9 cellular contexts compared by ENCODE assay signal in genomic region chr2:29113891-29114321, GRCh38. TPM values are rescaled to one million over a fixed set of nuclear protein-coding genes. Genes with fewer than 3 reads are reported as not detected.
DNase-seq lines count a peak whose midpoint lies in the region; ATAC-seq, FAIRE-seq and TF ChIP-seq lines count a peak whose summit lies in the region.
"Had no signal": no experiment of that assay in that cellular context is flagged by ENCODE, and none has a peak within 500 bp of the region (broad histone marks: within the 10 kb centered on the region; RNA-seq: fewer than 3 reads in every experiment).

No MANE protein-coding gene starts in this region.

- no peak overlapping the region for H2AFZ ChIP-seq in astrocyte (ENCODE audit: low read depth, low read length)

- H3K4me1 Mint-ChIP-seq in T-helper 2 cell treated with Interferon-gamma antibody and Interleukin-4, amounts not matched to agents 5 μg/mL and 100 μg/mL, for 36 hours (ENCODE audit: low read depth) = peaks cover 50% of the 10 kb centered on the region
- H3K4me1 Mint-ChIP-seq in astrocyte (ENCODE audit: low read depth, unreplicated experiment) = peaks cover 42% of the 10 kb centered on the region

- peaks cover 29% of the 10 kb centered on the region for H3K79me2 ChIP-seq in astrocyte (ENCODE audit: insufficient read depth, low read length)

- no peaks in the 10 kb centered on the region for H4K20me1 ChIP-seq in astrocyte (ENCODE audit: insufficient read depth, low read length)

- peaks cover 10% of the 10 kb centered on the region for H3K27me3 Mint-ChIP-seq in T-helper 2 cell treated with Interferon-gamma antibody and Interleukin-4, amounts not matched to agents 5 μg/mL and 100 μg/mL, for 36 hours (ENCODE audit: low read depth)
- no peaks in the 10 kb centered on the region for H3K27me3 Mint-ChIP-seq in astrocyte (ENCODE audit: low read depth, unreplicated experiment)

- ATAC-seq in left lung (peak; percentile 58), HG03442 (IDR thresholded peaks at IDR 0.05; ENCODE audit: unreplicated experiment) (no peak), GM21381 (IDR thresholded peaks at IDR 0.05; ENCODE audit: unreplicated experiment) (no peak)

- peak overlapping the region; percentile 82 for H3K27ac ChIP-seq in astrocyte (ENCODE audit: low read depth, low read length)
- H3K27ac ChIP-seq in left lung = peak overlapping the region; percentile 84 to 92
- H3K27ac ChIP-seq: C4-2B had no signal

- peaks cover 44% of the 10 kb centered on the region for H3K4me1 ChIP-seq in astrocyte (ENCODE audit: insufficient read depth, low read length)
- H3K4me1 ChIP-seq in left lung = peaks cover 7 to 40% of the 10 kb centered on the region in 2 donors

- peaks cover 7% of the 10 kb centered on the region for H3K36me3 Mint-ChIP-seq in T-helper 2 cell treated with Interferon-gamma antibody and Interleukin-4, amounts not matched to agents 5 μg/mL and 100 μg/mL, for 36 hours (ENCODE audit: low read depth)
- peaks cover 2% of the 10 kb centered on the region for H3K36me3 Mint-ChIP-seq in astrocyte (ENCODE audit: low read depth, unreplicated experiment)

- H3K4me3 Mint-ChIP-seq in T-helper 2 cell treated with Interferon-gamma antibody and Interleukin-4, amounts not matched to agents 5 μg/mL and 100 μg/mL, for 36 hours = peak overlapping the region; percentile 95
- peak overlapping the region; percentile 94 for H3K4me3 Mint-ChIP-seq in astrocyte (ENCODE audit: unreplicated experiment)

- DNase-seq in T-helper 2 cell treated with Interferon-gamma antibody and Interleukin-4, amounts not matched to agents 5 μg/mL and 100 μg/mL, for 36 hours (ENCODE audit: low spot score) = no peak
- no peak for DNase-seq in T-helper 2 cell
- peak; percentile 71 for DNase-seq in NCI-H2227 treated with DMSO at 0.1 percent for 48 hours (lab: John Stamatoyannopoulos, UW)
- DNase-seq in astrocyte (ENCODE audit: low read depth) = peak; percentile 79
- DNase-seq in left lung = peak in 1 of 2 donors; percentile 89
- DNase-seq in cerebellum (ENCODE audit: low spot score) = no peak

- H3K4me3 ChIP-seq in astrocyte (ENCODE audit: insufficient read depth, low read depth, low read length) = no peak overlapping the region
- H3K4me3 ChIP-seq in left lung = peak overlapping the region in 1 of 2 donors; percentile 53

- intact Hi-C loops in left lung (cut with DNase I) = no loop called here

- no peaks in the 10 kb centered on the region for H3K9me3 Mint-ChIP-seq in T-helper 2 cell treated with Interferon-gamma antibody and Interleukin-4, amounts not matched to agents 5 μg/mL and 100 μg/mL, for 36 hours
- H3K9me3 Mint-ChIP-seq in astrocyte (ENCODE audit: unreplicated experiment) = no peaks in the 10 kb centered on the region

- H3K9ac ChIP-seq in astrocyte (ENCODE audit: low read length) = peak overlapping the region; percentile 93

- H3K36me3 ChIP-seq in astrocyte (ENCODE audit: insufficient read depth, low read length) = no peaks in the 10 kb centered on the region
- H3K36me3 ChIP-seq in left lung = no peaks in the 10 kb centered on the region

- no peak for TF ChIP-seq CTCF in astrocyte (IDR thresholded peaks at IDR 0.05; ENCODE audit: insufficient read depth, low read depth, low read length)
- no peak for TF ChIP-seq CTCF in left lung (IDR thresholded peaks at IDR 0.05)

- H3K27me3 ChIP-seq in astrocyte (ENCODE audit: insufficient read depth, low read length) (no peaks in the 10 kb centered on the region), left lung (peaks cover 0 to 26% of the 10 kb centered on the region in 2 donors)

- FAIRE-seq in astrocyte (lab: Jason Lieb, UNC) = no peak

- H3K27ac Mint-ChIP-seq in T-helper 2 cell treated with Interferon-gamma antibody and Interleukin-4, amounts not matched to agents 5 μg/mL and 100 μg/mL, for 36 hours = peak overlapping the region; percentile 97
- peak overlapping the region; percentile 85 for H3K27ac Mint-ChIP-seq in astrocyte (ENCODE audit: unreplicated experiment)

- H3K9me3 ChIP-seq in astrocyte (ENCODE audit: insufficient read depth, low read depth, low read length) = no peaks in the 10 kb centered on the region
- no peaks in the 10 kb centered on the region for H3K9me3 ChIP-seq in left lung

- H3K4me2 ChIP-seq in astrocyte (ENCODE audit: low read length) = peak overlapping the region; percentile 98

RNA-seq across cellular contexts. Expression of gene CLIP4, which starts 1.3 kb away (rescaled TPM):
- total RNA-seq in astrocyte (14.7 and 18.4 TPM in 2 replicates), left lung (10 to 100 TPM; 40.1 to 49.2 TPM), cerebellum (35.7 TPM)

RNA-seq across cellular contexts. Expression of gene PCARE, which starts 39.6 kb away (rescaled TPM):
- total RNA-seq in astrocyte (not detected in 2 replicates), left lung (under 1 TPM; 0.05 to 0.23 TPM), cerebellum (1.5 TPM)

Comparison
In these comparisons a context has a peak if more than half of its experiments do, and no peak if none do; other contexts are left out.
1. DNase-seq: peak in NCI-H2227 treated with DMSO at 0.1 percent for 48 hours (single experiment) and astrocyte (single experiment); none in T-helper 2 cell treated with Interferon-gamma antibody and Interleukin-4, amounts not matched to agents 5 μg/mL and 100 μg/mL, for 36 hours (single experiment), T-helper 2 cell (0 of 5) and cerebellum (single experiment).